ENCODE assay signal across 37 cellular contexts in genomic region chr12:5217936-5218335, GRCh38.
"Had no signal": no experiment of that assay in that cellular context is flagged by ENCODE, and none has a peak within 500 bp of the region (broad histone marks: within the 10 kb centered on the region; RNA-seq: fewer than 3 reads in every experiment).

No MANE protein-coding gene starts in this region.

- H3K27me3 ChIP-seq: ascending aorta, cardiac muscle cell had no signal

- H3K9me3 ChIP-seq: ascending aorta had no signal

- H3K4me1 Mint-ChIP-seq: activated B cell treated with CpG ODN at 0.5 μM for 24 hours; activated naive CD4-positive, alpha-beta T cell treated with anti-CD3 and anti-CD28 coated beads, Interleukin-2, amount 50 U/mL, for 24 hours had no signal

- H3K36me3 ChIP-seq: ascending aorta, cardiac muscle cell had no signal

- H3K9me3 Mint-ChIP-seq: activated B cell treated with CpG ODN at 0.5 μM for 24 hours; activated CD4-positive, alpha-beta memory T cell treated with anti-CD3 and anti-CD28 coated beads for 36 hours; activated CD4-positive, alpha-beta T cell treated with anti-CD3 and anti-CD28 coated beads, Interleukin-2, amount 10 ng/mL, durations not matched to agents 24 days and 14 days; activated CD8-positive, alpha-beta T cell treated with anti-CD3 and anti-CD28 coated beads for 36 hours; activated naive CD4-positive, alpha-beta T cell treated with anti-CD3 and anti-CD28 coated beads, Interleukin-2, amount 10 ng/mL, durations not matched to agents 7 days and 5 days; activated naive CD4-positive, alpha-beta T cell treated with anti-CD3 and anti-CD28 coated beads, Interleukin-2, amount 50 U/mL, for 24 hours; activated naive CD8-positive, alpha-beta T cell treated with anti-CD3 and anti-CD28 coated beads, Interleukin-2, amount 10 ng/mL, durations not matched to agents 7 days and 5 days; activated naive CD8-positive, alpha-beta T cell treated with anti-CD3 and anti-CD28 coated beads, Interleukin-2, amount 50 U/mL, for 24 hours; activated T-cell treated with anti-CD3 and anti-CD28 coated beads, Interleukin-2, amount 50 U/mL, for 4 hours; activated T-cell treated with anti-CD3 and anti-CD28 coated beads, Interleukin-2, amount 50 U/mL, for 72 hours; activated T-helper 1 cell treated with anti-CD3 and anti-CD28 coated beads, Interleukin-12 subunit alpha, Interleukin-12 subunit beta, Interleukin-2, Interleukin-4 antibody, amounts not matched to agents 30 ng/mL and 10 ng/mL and 1 ng/mL, durations not matched to agents 14 hours and 24 hours and 36 hours; activated T-helper 17 cell treated with anti-CD3 and anti-CD28 coated beads, Interleukin-2, amount 50 U/mL, for 72 hours; central memory CD8-positive, alpha-beta T cell; T-helper 1 cell treated with Interleukin-12 subunit alpha and Interleukin-12 subunit beta and Interleukin-4 antibody, amounts not matched to agents 30 μg/mL and 1 μg/mL, for 36 hours; T-helper 2 cell treated with Interferon-gamma antibody and Interleukin-4, amounts not matched to agents 5 μg/mL and 100 μg/mL, for 36 hours had no signal

- FAIRE-seq: bronchial epithelial cell, TTC549 had no signal

- H3K27ac Mint-ChIP-seq: activated B cell treated with CpG ODN at 0.5 μM for 24 hours; activated CD4-positive, alpha-beta memory T cell treated with anti-CD3 and anti-CD28 coated beads for 36 hours; activated CD4-positive, alpha-beta T cell treated with anti-CD3 and anti-CD28 coated beads, Interleukin-2, amount 10 ng/mL, durations not matched to agents 24 days and 14 days; activated CD8-positive, alpha-beta T cell treated with anti-CD3 and anti-CD28 coated beads for 36 hours; activated naive CD4-positive, alpha-beta T cell treated with anti-CD3 and anti-CD28 coated beads, Interleukin-2, amount 10 ng/mL, durations not matched to agents 7 days and 5 days; activated naive CD4-positive, alpha-beta T cell treated with anti-CD3 and anti-CD28 coated beads, Interleukin-2, amount 50 U/mL, for 24 hours; activated naive CD8-positive, alpha-beta T cell; activated naive CD8-positive, alpha-beta T cell treated with anti-CD3 and anti-CD28 coated beads, Interleukin-2, amount 10 ng/mL, durations not matched to agents 7 days and 5 days; activated naive CD8-positive, alpha-beta T cell treated with anti-CD3 and anti-CD28 coated beads, Interleukin-2, amount 50 U/mL, for 24 hours; activated T-cell treated with anti-CD3 and anti-CD28 coated beads, Interleukin-2, amount 50 U/mL, for 72 hours; activated T-helper 1 cell treated with anti-CD3 and anti-CD28 coated beads, Interleukin-12 subunit alpha, Interleukin-12 subunit beta, Interleukin-2, Interleukin-4 antibody, amounts not matched to agents 30 ng/mL and 10 ng/mL and 1 ng/mL, durations not matched to agents 14 hours and 24 hours and 36 hours; activated T-helper 17 cell treated with anti-CD3 and anti-CD28 coated beads, Interleukin-2, amount 50 U/mL, for 72 hours; brain; T-helper 1 cell treated with Interleukin-12 subunit alpha and Interleukin-12 subunit beta and Interleukin-4 antibody, amounts not matched to agents 30 μg/mL and 1 μg/mL, for 36 hours; T-helper 2 cell treated with Interferon-gamma antibody and Interleukin-4, amounts not matched to agents 5 μg/mL and 100 μg/mL, for 36 hours had no signal

- H3K4me3 ChIP-seq: ascending aorta, cardiac muscle cell had no signal

- H3K4me3 Mint-ChIP-seq: activated B cell treated with CpG ODN at 0.5 μM for 24 hours; activated CD4-positive, alpha-beta memory T cell treated with anti-CD3 and anti-CD28 coated beads for 36 hours; activated CD4-positive, alpha-beta T cell treated with anti-CD3 and anti-CD28 coated beads, Interleukin-2, amount 10 ng/mL, durations not matched to agents 24 days and 14 days; activated CD8-positive, alpha-beta T cell treated with anti-CD3 and anti-CD28 coated beads for 36 hours; activated naive CD4-positive, alpha-beta T cell treated with anti-CD3 and anti-CD28 coated beads, Interleukin-2, amount 10 ng/mL, durations not matched to agents 7 days and 5 days; activated naive CD4-positive, alpha-beta T cell treated with anti-CD3 and anti-CD28 coated beads, Interleukin-2, amount 50 U/mL, for 24 hours; activated naive CD8-positive, alpha-beta T cell; activated naive CD8-positive, alpha-beta T cell treated with anti-CD3 and anti-CD28 coated beads, Interleukin-2, amount 10 ng/mL, durations not matched to agents 7 days and 5 days; activated naive CD8-positive, alpha-beta T cell treated with anti-CD3 and anti-CD28 coated beads, Interleukin-2, amount 50 U/mL, for 24 hours; activated T-cell treated with anti-CD3 and anti-CD28 coated beads, Interleukin-2, amount 50 U/mL, for 4 hours; activated T-cell treated with anti-CD3 and anti-CD28 coated beads, Interleukin-2, amount 50 U/mL, for 72 hours; activated T-helper 1 cell treated with anti-CD3 and anti-CD28 coated beads, Interleukin-12 subunit alpha, Interleukin-12 subunit beta, Interleukin-2, Interleukin-4 antibody, amounts not matched to agents 30 ng/mL and 10 ng/mL and 1 ng/mL, durations not matched to agents 14 hours and 24 hours and 36 hours; activated T-helper 17 cell treated with anti-CD3 and anti-CD28 coated beads, Interleukin-2, amount 50 U/mL, for 72 hours; brain; central memory CD8-positive, alpha-beta T cell; T-helper 1 cell treated with Interleukin-12 subunit alpha and Interleukin-12 subunit beta and Interleukin-4 antibody, amounts not matched to agents 30 μg/mL and 1 μg/mL, for 36 hours; T-helper 2 cell treated with Interferon-gamma antibody and Interleukin-4, amounts not matched to agents 5 μg/mL and 100 μg/mL, for 36 hours had no signal

- H3K27me3 Mint-ChIP-seq: activated B cell treated with CpG ODN at 0.5 μM for 24 hours had no signal

- H3K36me3 Mint-ChIP-seq: activated CD4-positive, alpha-beta memory T cell treated with anti-CD3 and anti-CD28 coated beads for 36 hours; activated naive CD4-positive, alpha-beta T cell treated with anti-CD3 and anti-CD28 coated beads, Interleukin-2, amount 10 ng/mL, durations not matched to agents 7 days and 5 days; activated naive CD4-positive, alpha-beta T cell treated with anti-CD3 and anti-CD28 coated beads, Interleukin-2, amount 50 U/mL, for 24 hours; activated naive CD8-positive, alpha-beta T cell; activated naive CD8-positive, alpha-beta T cell treated with anti-CD3 and anti-CD28 coated beads, Interleukin-2, amount 10 ng/mL, durations not matched to agents 7 days and 5 days; brain had no signal

- H3K4me1 ChIP-seq: ascending aorta had no signal

- H3K27ac ChIP-seq: ascending aorta, cardiac muscle cell, VCaP had no signal

- DNase-seq: activated B cell treated with CpG ODN at 0.5 μM for 24 hours; activated CD4-positive, alpha-beta memory T cell treated with anti-CD3 and anti-CD28 coated beads for 36 hours; activated CD4-positive, alpha-beta T cell treated with anti-CD3 and anti-CD28 coated beads for 4 hours; activated CD4-positive, alpha-beta T cell treated with anti-CD3 and anti-CD28 coated beads, Interleukin-2, amount 10 ng/mL, durations not matched to agents 24 days and 14 days; activated CD4-positive, alpha-beta T cell treated with anti-CD3 and anti-CD28 coated beads, Interleukin-2, amount 50 U/mL, for 1 hour; activated CD4-positive, alpha-beta T cell treated with anti-CD3 and anti-CD28 coated beads, Interleukin-2, amount 50 U/mL, for 4 hours; activated CD4-positive, CD25-positive, alpha-beta regulatory T cell treated with anti-CD3 and anti-CD28 coated beads, Interleukin-2, amount 50 U/mL, for 72 hours; activated CD8-positive, alpha-beta memory T cell treated with anti-CD3 and anti-CD28 coated beads, Interleukin-2, amount 50 U/mL, for 4 hours; activated CD8-positive, alpha-beta T cell treated with anti-CD3 and anti-CD28 coated beads for 36 hours; activated effector memory CD4-positive, alpha-beta T cell treated with anti-CD3 and anti-CD28 coated beads, Interleukin-2, amount 50 U/mL, for 16 hours; activated gamma-delta T cell treated with Interleukin-2 at 50 U/mL for 16 hours; activated naive CD4-positive, alpha-beta T cell; activated naive CD4-positive, alpha-beta T cell treated with anti-CD3 and anti-CD28 coated beads, Interleukin-2, amount 10 ng/mL, durations not matched to agents 7 days and 5 days; activated naive CD8-positive, alpha-beta T cell treated with anti-CD3 and anti-CD28 coated beads, Interleukin-2, amount 10 ng/mL, durations not matched to agents 7 days and 5 days; activated naive CD8-positive, alpha-beta T cell treated with anti-CD3 and anti-CD28 coated beads, Interleukin-2, amount 50 U/mL, for 24 hours; activated T-cell treated with anti-CD3 and anti-CD28 coated beads for 4 hours; activated T-cell treated with anti-CD3 and anti-CD28 coated beads, Interleukin-2, amount 50 U/mL, for 1 hour; activated T-cell treated with anti-CD3 and anti-CD28 coated beads, Interleukin-2, amount 50 U/mL, for 4 hours; activated T-cell treated with anti-CD3 and anti-CD28 coated beads, Interleukin-2, amount 50 U/mL, for 72 hours; amygdala; anterior cingulate cortex; T-helper 1 cell; T-helper 2 cell; T-helper 9 cell had no signal
